ENCODE assay signal across 8 cellular contexts in genomic region chr15:41417418-41417811, GRCh38. TPM values are rescaled to one million over a fixed set of nuclear protein-coding genes. Genes with fewer than 3 reads are reported as not detected.
DNase-seq lines count a peak whose midpoint lies in the region; ATAC-seq and TF ChIP-seq lines count a peak whose summit lies in the region.

No MANE protein-coding gene starts in this region.

- no peak overlapping the region for H3K27ac ChIP-seq in DOHH2 (ENCODE audit: low read depth, low read length)

- H3K27me3 Mint-ChIP-seq in activated T-helper 1 cell treated with anti-CD3 and anti-CD28 coated beads, Interleukin-12 subunit alpha, Interleukin-12 subunit beta, Interleukin-2, Interleukin-4 antibody, amounts not matched to agents 30 ng/mL and 10 ng/mL and 1 ng/mL, durations not matched to agents 14 hours and 24 hours and 36 hours (ENCODE audit: insufficient read depth), result no peaks in the 10 kb centered on the region

- no peak for TF ChIP-seq CTCF in DOHH2 (IDR thresholded peaks at IDR 0.05; ENCODE audit: low read depth, low read length, poor library complexity, severe bottlenecking)

- no peaks in the 10 kb centered on the region for H3K9me2 ChIP-seq in DOHH2 (replicated peaks; ENCODE audit: control insufficient read depth, low read length)

- peaks cover 40% of the 10 kb centered on the region for H3K4me1 Mint-ChIP-seq in activated T-helper 1 cell treated with anti-CD3 and anti-CD28 coated beads, Interleukin-12 subunit alpha, Interleukin-12 subunit beta, Interleukin-2, Interleukin-4 antibody, amounts not matched to agents 30 ng/mL and 10 ng/mL and 1 ng/mL, durations not matched to agents 14 hours and 24 hours and 36 hours (ENCODE audit: low read depth)

- in situ Hi-C loops in G401 (cut with HindIII; ENCODE audit: low sequenced_read_pairs), result no loop called here

- H3K79me2 ChIP-seq in DOHH2 (ENCODE audit: control insufficient read depth, low read length), result peaks cover 71% of the 10 kb centered on the region

- intact Hi-C loops in activated T-helper 1 cell treated with anti-CD3 and anti-CD28 coated beads, Interleukin-12 subunit alpha, Interleukin-12 subunit beta, Interleukin-2, Interleukin-4 antibody, amounts not matched to agents 30 ng/mL and 10 ng/mL and 1 ng/mL, durations not matched to agents 14 hours and 24 hours and 36 hours (cut with micrococcal nuclease), result loop anchor here (2.0 to 5.0 kb wide), 5 partner anchors 75 to 355 kb away; partner anchors contain the start of genes INO80, ITPKA, MAPKBP1 and NUSAP1
- intact Hi-C loops in cardiac septum (cut with DNase I), result no loop called here

- H3K4me3 ChIP-seq in DOHH2 (ENCODE audit: low read length), result peak overlapping the region; percentile 100

- H3K4me1 ChIP-seq in DOHH2 (ENCODE audit: control insufficient read depth, low read length), result peaks cover 26% of the 10 kb centered on the region

- peak overlapping the region; percentile 93 for H3K4me3 Mint-ChIP-seq in activated T-helper 1 cell treated with anti-CD3 and anti-CD28 coated beads, Interleukin-12 subunit alpha, Interleukin-12 subunit beta, Interleukin-2, Interleukin-4 antibody, amounts not matched to agents 30 ng/mL and 10 ng/mL and 1 ng/mL, durations not matched to agents 14 hours and 24 hours and 36 hours

- peak overlapping the region; percentile 87 for H3K4me2 ChIP-seq in DOHH2 (ENCODE audit: low read length)

- peak; percentile 37 for DNase-seq in HK-2 (ENCODE audit: unreplicated experiment)
- no peak for DNase-seq in activated T-helper 1 cell treated with anti-CD3 and anti-CD28 coated beads, Interleukin-12 subunit alpha, Interleukin-12 subunit beta, Interleukin-2, Interleukin-4 antibody, amounts not matched to agents 30 ng/mL and 10 ng/mL and 1 ng/mL, durations not matched to agents 14 hours and 24 hours and 36 hours (ENCODE audit: low spot score)
- DNase-seq in cardiac septum (ENCODE audit: low spot score), result peak; percentile 76
- DNase-seq in putamen (ENCODE audit: low spot score), result peak; percentile 7
- no peak for DNase-seq in G401 (ENCODE audit: low spot score)
- DNase-seq in COR-L47 (lab: John Stamatoyannopoulos, UW), result no peak

- peaks cover 8% of the 10 kb centered on the region; the same call in 1 of the 2 replicates for H4K20me1 ChIP-seq in DOHH2 (ENCODE audit: control insufficient read depth, insufficient read depth, low read depth, low read length)

- H3K9me3 Mint-ChIP-seq in activated T-helper 1 cell treated with anti-CD3 and anti-CD28 coated beads, Interleukin-12 subunit alpha, Interleukin-12 subunit beta, Interleukin-2, Interleukin-4 antibody, amounts not matched to agents 30 ng/mL and 10 ng/mL and 1 ng/mL, durations not matched to agents 14 hours and 24 hours and 36 hours, result no peaks in the 10 kb centered on the region

- peaks cover 4% of the 10 kb centered on the region for H3F3A ChIP-seq in DOHH2 (ENCODE audit: control insufficient read depth, insufficient read depth)

- peaks cover 4% of the 10 kb centered on the region for H3K36me3 ChIP-seq in DOHH2 (ENCODE audit: control insufficient read depth, low read length)

- no peaks in the 10 kb centered on the region for H3K27me3 ChIP-seq in DOHH2 (ENCODE audit: control insufficient read depth, low read length)

- H3K36me3 Mint-ChIP-seq in activated T-helper 1 cell treated with anti-CD3 and anti-CD28 coated beads, Interleukin-12 subunit alpha, Interleukin-12 subunit beta, Interleukin-2, Interleukin-4 antibody, amounts not matched to agents 30 ng/mL and 10 ng/mL and 1 ng/mL, durations not matched to agents 14 hours and 24 hours and 36 hours (ENCODE audit: low read depth), result peaks cover 6% of the 10 kb centered on the region

- peak overlapping the region; percentile 75 for H3K27ac Mint-ChIP-seq in activated T-helper 1 cell treated with anti-CD3 and anti-CD28 coated beads, Interleukin-12 subunit alpha, Interleukin-12 subunit beta, Interleukin-2, Interleukin-4 antibody, amounts not matched to agents 30 ng/mL and 10 ng/mL and 1 ng/mL, durations not matched to agents 14 hours and 24 hours and 36 hours

- peak; percentile 37 for ATAC-seq in GM21390 (IDR thresholded peaks at IDR 0.05; ENCODE audit: unreplicated experiment)

- H3K9me3 ChIP-seq in DOHH2 (ENCODE audit: control insufficient read depth, insufficient read depth, low read length), result no peaks in the 10 kb centered on the region

RNA-seq across cellular contexts. Expression of gene RTF1, which starts 0.5 kb away (rescaled TPM):
- 41.0 and 44.7 TPM in 2 replicates for total RNA-seq in activated T-helper 1 cell treated with anti-CD3 and anti-CD28 coated beads, Interleukin-12 subunit alpha, Interleukin-12 subunit beta, Interleukin-2, Interleukin-4 antibody, amounts not matched to agents 30 ng/mL and 10 ng/mL and 1 ng/mL, durations not matched to agents 14 hours and 24 hours and 36 hours
- total RNA-seq in cardiac septum, result 26.8 TPM
- 24.6 and 58.4 TPM in 2 replicates for total RNA-seq in G401 (2014; rRNA removed; shearing (Covaris generic))

RNA-seq across cellular contexts. Expression of gene NDUFAF1, which starts 15.1 kb away (rescaled TPM):
- total RNA-seq in activated T-helper 1 cell treated with anti-CD3 and anti-CD28 coated beads, Interleukin-12 subunit alpha, Interleukin-12 subunit beta, Interleukin-2, Interleukin-4 antibody, amounts not matched to agents 30 ng/mL and 10 ng/mL and 1 ng/mL, durations not matched to agents 14 hours and 24 hours and 36 hours, result 26.7 and 28.0 TPM in 2 replicates
- total RNA-seq in cardiac septum, result 29.7 TPM
- 16.4 and 30.0 TPM in 2 replicates for total RNA-seq in G401 (2014; rRNA removed; shearing (Covaris generic))

Comparison
In these comparisons a context has a peak if more than half of its experiments do, and no peak if none do; other contexts are left out.
1. DNase-seq: peak in HK-2 (single experiment), cardiac septum (single experiment) and putamen (single experiment); none in activated T-helper 1 cell treated with anti-CD3 and anti-CD28 coated beads, Interleukin-12 subunit alpha, Interleukin-12 subunit beta, Interleukin-2, Interleukin-4 antibody, amounts not matched to agents 30 ng/mL and 10 ng/mL and 1 ng/mL, durations not matched to agents 14 hours and 24 hours and 36 hours (single experiment), G401 (single experiment) and COR-L47 (single experiment).